In the genomic region with DNA sequence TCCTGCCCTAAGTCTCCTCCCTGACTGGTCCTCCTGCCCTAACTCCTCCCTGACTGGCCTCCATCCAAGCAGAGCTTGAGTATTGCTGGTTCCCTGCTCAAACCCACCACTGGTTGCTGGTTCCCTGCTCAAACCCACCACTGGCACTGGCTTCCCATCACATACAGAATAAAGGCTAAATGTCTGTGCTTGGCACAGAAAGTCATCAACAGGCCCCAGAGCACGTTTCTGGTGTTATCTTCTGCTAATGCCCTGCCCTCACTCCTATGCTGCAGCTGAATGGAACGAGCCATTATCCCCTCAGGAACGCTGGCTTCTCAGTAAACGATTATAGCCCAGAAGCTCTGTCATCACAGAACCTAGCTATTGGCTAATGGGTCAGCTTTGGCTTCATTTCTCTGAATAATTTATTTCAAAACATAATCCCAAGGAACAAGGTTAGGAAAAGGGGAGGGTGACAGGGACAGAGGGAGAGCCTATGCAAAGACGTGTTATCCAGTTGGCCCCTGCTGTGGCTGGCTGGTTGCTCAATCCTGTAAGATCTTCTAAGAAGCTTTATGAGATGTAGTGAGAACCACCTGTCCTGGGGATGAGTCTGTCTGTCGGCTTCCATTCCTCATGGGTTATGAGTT, we compare ENCODE assay signal across 20 cellular contexts. TPM values are rescaled to one million over a fixed set of nuclear protein-coding genes. Genes with fewer than 3 reads are reported as not detected.
DNase-seq lines count a peak whose midpoint lies in the region; ATAC-seq, FAIRE-seq and TF ChIP-seq lines count a peak whose summit lies in the region.
"Had no signal": no experiment of that assay in that cellular context is flagged by ENCODE, and none has a peak within 500 bp of the region (broad histone marks: within the 10 kb centered on the region; RNA-seq: fewer than 3 reads in every experiment).

No MANE protein-coding gene starts in this region.

- in situ Hi-C loops in ACHN (cut with HindIII; ENCODE audit: low pct_ligation_motif_present, low pct_unique_long_range_greater_than_20kb, low sequenced_read_pairs) = no loop called here

- H3K4me3 ChIP-seq in trophoblast cell (ENCODE audit: low read depth, low read length) = no peak overlapping the region
- H3K4me3 ChIP-seq in left lung = no peak overlapping the region
- H3K4me3 ChIP-seq: breast epithelium, coronary artery, thoracic aorta had no signal

- H4K91ac ChIP-seq in trophoblast cell (ENCODE audit: low read depth, low read length) = no peak overlapping the region

- no peak overlapping the region for H3K9ac ChIP-seq in trophoblast cell (ENCODE audit: low read length)

- FAIRE-seq in D721Med (lab: Jason Lieb, UNC) = no peak
- FAIRE-seq: small intestine had no signal

- H3K18ac ChIP-seq in trophoblast cell (ENCODE audit: low read length) = no peak overlapping the region

- TF ChIP-seq CTCF in D721Med (IDR thresholded peaks at IDR 0.05; ENCODE audit: insufficient read depth, missing control alignments) (no peak), left lung (IDR thresholded peaks at IDR 0.05) (no peak)

- no peak overlapping the region for H2AFZ ChIP-seq in trophoblast cell (ENCODE audit: insufficient read depth, low read length, poor library complexity)

- peak; percentile 61 for DNase-seq in D721Med (ENCODE audit: insufficient read length, low spot score)
- DNase-seq in HCEC 1CT = peak; percentile 59
- peak; percentile 59 to 78 for DNase-seq in trophoblast cell
- DNase-seq in ACHN = no peak
- DNase-seq in NCI-H510A treated with DMSO at 0.1 percent for 48 hours (lab: John Stamatoyannopoulos, UW) = no peak
- no peak for DNase-seq in left lung
- DNase-seq: activated CD4-positive, alpha-beta T cell treated with anti-CD3 and anti-CD28 coated beads, Interleukin-2, amount 50 U/mL, for 48 hours; activated CD4-positive, CD25-positive, alpha-beta regulatory T cell; activated gamma-delta T cell; DMS79 treated with DMSO at 0.1 percent for 48 hours; NCI-H1436; NCI-H524 treated with DMSO at 0.1 percent for 48 hours; small intestine; stimulated activated naive CD4-positive, alpha-beta T cell treated with Interleukin-2 at 50 U/mL for 16 hours; T1000 had no signal

- H3K27me3 ChIP-seq in trophoblast cell (ENCODE audit: insufficient read depth, low read length) (no peaks in the 10 kb centered on the region), left lung (no peaks in the 10 kb centered on the region)
- H3K27me3 ChIP-seq: breast epithelium had no signal

- no peaks in the 10 kb centered on the region for H3K79me1 ChIP-seq in trophoblast cell (ENCODE audit: low read length)

- ATAC-seq in esophagus mucosa = peak; percentile 17
- ATAC-seq in left lung = no peak
- ATAC-seq: left lobe of liver had no signal

- intact Hi-C loops in left lung (cut with DNase I) = no loop called here

- no peak overlapping the region for H3K14ac ChIP-seq in trophoblast cell (ENCODE audit: low read length)

- WGBS in trophoblast cell (ENCODE audit: extremely low coverage, insufficient coverage, insufficient read length) = no CpG with 5 or more reads among the region's 6 CpGs

- no peak overlapping the region for H3K4me2 ChIP-seq in trophoblast cell (ENCODE audit: low read length)

- H2BK120ac ChIP-seq in trophoblast cell (ENCODE audit: insufficient read depth, low read length, poor library complexity) = no peak overlapping the region

- H3K9me3 ChIP-seq in trophoblast cell (ENCODE audit: insufficient read depth, low read depth, low read length) (peaks cover 4% of the 10 kb centered on the region), left lung (no peaks in the 10 kb centered on the region)
- H3K9me3 ChIP-seq: breast epithelium, thoracic aorta had no signal

- no peaks in the 10 kb centered on the region for H3K36me3 ChIP-seq in trophoblast cell (ENCODE audit: control insufficient read depth in 1 of 2, insufficient read depth in 2 of 2, low read length in 2 of 2)
- peaks cover 0 to 26% of the 10 kb centered on the region in 2 donors for H3K36me3 ChIP-seq in left lung
- H3K36me3 ChIP-seq: breast epithelium had no signal

- no peaks in the 10 kb centered on the region for H3K79me2 ChIP-seq in trophoblast cell (ENCODE audit: control insufficient read depth, insufficient read depth, low read length, poor library complexity)

- H3K4ac ChIP-seq in trophoblast cell (ENCODE audit: low read depth, low read length) = no peak overlapping the region

- no peak overlapping the region for H4K8ac ChIP-seq in trophoblast cell (ENCODE audit: low read depth, low read length)

- H2BK12ac ChIP-seq in trophoblast cell (ENCODE audit: low read length) = no peak overlapping the region

- H3K4me1 ChIP-seq in trophoblast cell (ENCODE audit: control insufficient read depth in 1 of 2, insufficient read depth in 2 of 2, low read length in 2 of 2) (peaks cover 0 to 2% of the 10 kb centered on the region in 2 experiments), left lung (no peaks in the 10 kb centered on the region)
- H3K4me1 ChIP-seq: breast epithelium had no signal

- no peak overlapping the region for H2AK5ac ChIP-seq in trophoblast cell (ENCODE audit: low read length)

- H3K23ac ChIP-seq in trophoblast cell (ENCODE audit: low read length) = no peak overlapping the region

- H2BK5ac ChIP-seq in trophoblast cell (ENCODE audit: low read depth, low read length, poor library complexity) = no peak overlapping the region

- H3K27ac ChIP-seq in trophoblast cell (ENCODE audit: low read depth, low read length) (no peak overlapping the region), left lung (no peak overlapping the region)
- H3K27ac ChIP-seq: breast epithelium, coronary artery, thoracic aorta had no signal

- H4K12ac ChIP-seq in trophoblast cell (ENCODE audit: low read depth, low read length) = no peak overlapping the region

RNA-seq across cellular contexts. Expression of a gene that starts 6.3 kb away (rescaled TPM):
- total RNA-seq in esophagus mucosa (34.9 TPM), left lung (10 to 100 TPM in 1 of 2 donors, 1 to 10 TPM in 1; 7.7 to 20.3 TPM)
- polyA plus RNA-seq in trophoblast cell (2013) = 1.8 and 2.3 TPM in 2 replicates

Comparison
In these comparisons a context has a peak if more than half of its experiments do, and no peak if none do; other contexts are left out.
1. DNase-seq: peak in D721Med (single experiment), HCEC 1CT (single experiment) and trophoblast cell (2 of 2); none in ACHN (single experiment), NCI-H510A treated with DMSO at 0.1 percent for 48 hours (single experiment) and left lung (0 of 2).